Comparison of ENCODE assay signal across 9 cellular contexts in the genomic region with DNA sequence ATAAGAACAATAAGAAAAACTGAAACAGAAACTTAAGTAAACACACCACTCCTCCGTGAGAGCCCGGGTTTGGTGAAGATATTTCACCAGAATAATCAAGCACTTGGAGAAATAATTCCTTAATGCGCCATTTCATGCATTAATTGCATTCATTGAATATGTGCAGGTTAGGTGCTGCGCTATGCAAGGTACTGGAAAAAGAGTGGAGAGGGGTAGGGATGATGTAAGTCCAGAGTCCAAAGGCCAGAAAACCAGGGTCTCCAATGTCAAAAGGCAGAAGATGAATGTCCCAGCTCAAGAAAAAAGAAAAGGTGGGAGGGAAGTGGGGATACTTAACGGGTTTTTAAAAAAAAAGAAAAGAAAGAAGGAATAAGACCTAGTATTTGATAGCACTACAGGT.
A peak's percentile ranks its signal among the peaks of the same experiment; 100 is the strongest.
DNase-seq lines count a peak whose midpoint lies in the region; ATAC-seq and TF ChIP-seq lines count a peak whose summit lies in the region.
"Had no signal": no experiment of that assay in that cellular context is flagged by ENCODE, and none has a peak within 500 bp of the region (broad histone marks: within the 10 kb centered on the region; RNA-seq: fewer than 3 reads in every experiment).

No MANE protein-coding gene starts in this region.

- H3K4me1 ChIP-seq in KMS-11 (ENCODE audit: low read depth, poor library complexity, severe bottlenecking), result no peaks in the 10 kb centered on the region
- no peaks in the 10 kb centered on the region for H3K4me1 ChIP-seq in endocrine pancreas (ENCODE audit: control insufficient read depth, insufficient read depth, low read length)
- peaks cover 6% of the 10 kb centered on the region for H3K4me1 ChIP-seq in neuron (ENCODE audit: insufficient read depth, low read length)

- no peaks in the 10 kb centered on the region for H3K79me2 ChIP-seq in KMS-11 (ENCODE audit: insufficient read depth, low read depth)

- CTCF ChIA-PET in AG04449 (lab: Yijun Ruan, JAX), result no interaction called here

- POLR2A ChIA-PET in AG04449 (lab: Yijun Ruan, JAX), result no interaction called here

- H3K9ac ChIP-seq in KMS-11, result no peak overlapping the region; the same call in 1 of the 2 replicates
- H3K9ac ChIP-seq in endocrine pancreas (ENCODE audit: control insufficient read depth, insufficient read depth, low read length), result no peak overlapping the region

- H2AFZ ChIP-seq in KMS-11 (ENCODE audit: low read depth) (peak overlapping the region; percentile 90), neuron (ENCODE audit: low read depth, low read length) (peak overlapping the region; percentile 63)

- no peak overlapping the region for H3K27ac ChIP-seq in KMS-11
- H3K27ac ChIP-seq: neutrophil had no signal

- H3K4me3 ChIP-seq in AG04449 (ENCODE audit: low read depth, low read length) (peak overlapping the region; percentile 85), KMS-11 (IDR thresholded peaks at IDR 0.05; ENCODE audit: insufficient read depth, low read depth, low read length) (no peak overlapping the region), endocrine pancreas (ENCODE audit: control insufficient read depth, insufficient read depth, low read length) (peak overlapping the region; percentile 89), neuron (ENCODE audit: low read length) (peak overlapping the region; percentile 66)

- H3K4me2 ChIP-seq in KMS-11, result peak overlapping the region; percentile 49

- peaks cover 17% of the 10 kb centered on the region for H3K9me3 ChIP-seq in endocrine pancreas (ENCODE audit: control insufficient read depth, low read length)
- peaks cover 45% of the 10 kb centered on the region for H3K9me3 ChIP-seq in neuron (ENCODE audit: low read length)

- H3K36me3 ChIP-seq in KMS-11 (ENCODE audit: insufficient read depth), result no peaks in the 10 kb centered on the region
- H3K36me3 ChIP-seq in endocrine pancreas (ENCODE audit: control insufficient read depth, insufficient read depth, low read length), result peaks cover 9% of the 10 kb centered on the region
- no peaks in the 10 kb centered on the region for H3K36me3 ChIP-seq in neuron (ENCODE audit: insufficient read depth, low read length)
- H3K36me3 ChIP-seq: neutrophil had no signal

- no peak for DNase-seq in AG04449 (ENCODE audit: low read depth, low spot score)
- no peak for DNase-seq in NCI-H82 (lab: John Stamatoyannopoulos, UW)
- DNase-seq in putamen (ENCODE audit: low spot score), result no peak
- no peak for DNase-seq in NCI-H146 (lab: John Stamatoyannopoulos, UW)

- ATAC-seq in HG02763 (IDR thresholded peaks at IDR 0.05; ENCODE audit: unreplicated experiment), result no peak

- no peaks in the 10 kb centered on the region for H3K27me3 ChIP-seq in KMS-11 (ENCODE audit: insufficient read depth, low read depth)
- H3K27me3 ChIP-seq in endocrine pancreas (ENCODE audit: control insufficient read depth, insufficient read depth, low read length), result peaks cover 6% of the 10 kb centered on the region
- peaks cover 12% of the 10 kb centered on the region for H3K27me3 ChIP-seq in neuron (ENCODE audit: insufficient read depth, low read length)

- H4K20me1 ChIP-seq in KMS-11 (ENCODE audit: insufficient read depth), result no peaks in the 10 kb centered on the region

- TF ChIP-seq CTCF in AG04449 (IDR thresholded peaks at IDR 0.05; ENCODE audit: insufficient read depth, low read length, missing control alignments) (no peak), KMS-11 (conservative IDR thresholded peaks at IDR 0.05; ENCODE audit: low read depth, low read length) (no peak)
